Comparison of ENCODE assay signal across 9 cellular contexts in the genomic region with DNA sequence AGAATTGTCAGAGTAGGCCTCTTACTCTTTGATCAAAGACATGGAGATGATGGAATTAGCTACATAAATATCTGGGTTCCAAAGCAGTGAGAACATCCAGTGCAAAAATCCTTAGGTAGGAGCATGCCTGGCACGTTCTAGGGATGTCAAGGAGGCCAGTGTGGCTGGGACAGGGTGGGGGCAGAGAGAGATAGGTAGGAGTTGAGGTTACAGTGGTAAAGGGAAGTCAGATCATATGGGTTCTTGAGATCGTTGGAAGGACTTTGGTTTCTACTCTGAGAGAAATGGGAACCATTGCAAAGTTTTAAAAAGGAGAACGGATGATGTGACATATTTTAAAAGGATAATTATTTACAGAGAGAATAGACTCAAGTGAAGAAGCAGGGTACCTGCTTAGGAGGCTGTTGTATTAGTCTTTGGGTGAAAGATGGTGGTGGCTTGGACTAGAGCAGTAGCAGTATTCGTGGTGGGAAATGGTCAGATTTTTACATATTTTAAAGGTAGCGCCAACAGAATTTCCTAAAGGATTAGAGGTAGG. TPM values are rescaled to one million over a fixed set of nuclear protein-coding genes. Genes with fewer than 3 reads are reported as not detected.
DNase-seq lines count a peak whose midpoint lies in the region; ATAC-seq lines count a peak whose summit lies in the region.
"Had no signal": no experiment of that assay in that cellular context is flagged by ENCODE, and none has a peak within 500 bp of the region (broad histone marks: within the 10 kb centered on the region; RNA-seq: fewer than 3 reads in every experiment).

No MANE protein-coding gene starts in this region.

- H3K4me3 Mint-ChIP-seq in activated CD4-positive, alpha-beta T cell treated with anti-CD3 and anti-CD28 coated beads, Interleukin-2, amount 10 ng/mL, durations not matched to agents 24 days and 14 days: peak overlapping the region; percentile 10
- peak overlapping the region; percentile 3 for H3K4me3 Mint-ChIP-seq in activated T-helper 1 cell treated with anti-CD3 and anti-CD28 coated beads, Interleukin-12 subunit alpha, Interleukin-12 subunit beta, Interleukin-2, Interleukin-4 antibody, amounts not matched to agents 30 ng/mL and 10 ng/mL and 1 ng/mL, durations not matched to agents 14 hours and 24 hours and 36 hours
- H3K4me3 Mint-ChIP-seq in stimulated activated naive CD8-positive, alpha-beta T cell treated with anti-CD3 and anti-CD28 coated beads, Interleukin-15, amount 100 ng/mL, for 72 hours: peak overlapping the region; percentile 4 to 41

- peak overlapping the region; percentile 77 for H3K27ac Mint-ChIP-seq in activated CD4-positive, alpha-beta T cell treated with anti-CD3 and anti-CD28 coated beads, Interleukin-2, amount 10 ng/mL, durations not matched to agents 24 days and 14 days
- H3K27ac Mint-ChIP-seq in activated T-helper 1 cell treated with anti-CD3 and anti-CD28 coated beads, Interleukin-12 subunit alpha, Interleukin-12 subunit beta, Interleukin-2, Interleukin-4 antibody, amounts not matched to agents 30 ng/mL and 10 ng/mL and 1 ng/mL, durations not matched to agents 14 hours and 24 hours and 36 hours: peak overlapping the region; percentile 81
- H3K27ac Mint-ChIP-seq in stimulated activated naive CD8-positive, alpha-beta T cell treated with anti-CD3 and anti-CD28 coated beads, Interleukin-15, amount 100 ng/mL, for 72 hours: peak overlapping the region; percentile 92 to 98

- H3K9me3 Mint-ChIP-seq in activated CD4-positive, alpha-beta T cell treated with anti-CD3 and anti-CD28 coated beads, Interleukin-2, amount 10 ng/mL, durations not matched to agents 24 days and 14 days: peaks cover 4% of the 10 kb centered on the region
- peaks cover 3% of the 10 kb centered on the region for H3K9me3 Mint-ChIP-seq in activated T-helper 1 cell treated with anti-CD3 and anti-CD28 coated beads, Interleukin-12 subunit alpha, Interleukin-12 subunit beta, Interleukin-2, Interleukin-4 antibody, amounts not matched to agents 30 ng/mL and 10 ng/mL and 1 ng/mL, durations not matched to agents 14 hours and 24 hours and 36 hours
- peaks cover 7% of the 10 kb centered on the region in 2 donors for H3K9me3 Mint-ChIP-seq in stimulated activated naive CD8-positive, alpha-beta T cell treated with anti-CD3 and anti-CD28 coated beads, Interleukin-15, amount 100 ng/mL, for 72 hours

- intact Hi-C loops in activated CD4-positive, alpha-beta T cell treated with anti-CD3 and anti-CD28 coated beads, Interleukin-2, amount 10 ng/mL, durations not matched to agents 24 days and 14 days (cut with micrococcal nuclease): loop anchor here (1.0 to 5.0 kb wide), 11 partner anchors 13 to 716 kb away; a partner anchor contains a TSS
- intact Hi-C loops in activated T-helper 1 cell treated with anti-CD3 and anti-CD28 coated beads, Interleukin-12 subunit alpha, Interleukin-12 subunit beta, Interleukin-2, Interleukin-4 antibody, amounts not matched to agents 30 ng/mL and 10 ng/mL and 1 ng/mL, durations not matched to agents 14 hours and 24 hours and 36 hours (cut with micrococcal nuclease): loop anchor here (1.0 to 5.0 kb wide), 14 partner anchors 13 to 1457 kb away; no protein-coding TSS in a partner anchor

- no peaks in the 10 kb centered on the region for H3K36me3 Mint-ChIP-seq in activated CD4-positive, alpha-beta T cell treated with anti-CD3 and anti-CD28 coated beads, Interleukin-2, amount 10 ng/mL, durations not matched to agents 24 days and 14 days (ENCODE audit: low read depth)
- H3K36me3 Mint-ChIP-seq in activated T-helper 1 cell treated with anti-CD3 and anti-CD28 coated beads, Interleukin-12 subunit alpha, Interleukin-12 subunit beta, Interleukin-2, Interleukin-4 antibody, amounts not matched to agents 30 ng/mL and 10 ng/mL and 1 ng/mL, durations not matched to agents 14 hours and 24 hours and 36 hours (ENCODE audit: low read depth): no peaks in the 10 kb centered on the region

- no peak for DNase-seq in activated CD4-positive, alpha-beta T cell treated with anti-CD3 and anti-CD28 coated beads, Interleukin-2, amount 10 ng/mL, durations not matched to agents 24 days and 14 days
- DNase-seq in activated CD4-positive, alpha-beta T cell treated with anti-CD3 and anti-CD28 coated beads, Interleukin-2, amount 50 U/mL, for 48 hours: no peak
- no peak for DNase-seq in activated T-helper 1 cell treated with anti-CD3 and anti-CD28 coated beads, Interleukin-12 subunit alpha, Interleukin-12 subunit beta, Interleukin-2, Interleukin-4 antibody, amounts not matched to agents 30 ng/mL and 10 ng/mL and 1 ng/mL, durations not matched to agents 14 hours and 24 hours and 36 hours (ENCODE audit: low spot score)
- no peak for DNase-seq in stimulated activated naive CD8-positive, alpha-beta T cell treated with anti-CD3 and anti-CD28 coated beads, Interleukin-15, amount 100 ng/mL, for 72 hours
- DNase-seq in NCI-H524 (lab: John Stamatoyannopoulos, UW) (no peak), NCI-H1436 treated with DMSO at 0.1 percent for 48 hours (lab: John Stamatoyannopoulos, UW) (no peak)
- DNase-seq in activated effector memory CD4-positive, alpha-beta T cell treated with anti-CD3 and anti-CD28 coated beads, Interleukin-2, amount 50 U/mL, for 16 hours: no peak
- DNase-seq: activated gamma-delta T cell had no signal

- H3K4me1 Mint-ChIP-seq in activated CD4-positive, alpha-beta T cell treated with anti-CD3 and anti-CD28 coated beads, Interleukin-2, amount 10 ng/mL, durations not matched to agents 24 days and 14 days: peaks cover 22% of the 10 kb centered on the region
- peaks cover 29% of the 10 kb centered on the region for H3K4me1 Mint-ChIP-seq in activated T-helper 1 cell treated with anti-CD3 and anti-CD28 coated beads, Interleukin-12 subunit alpha, Interleukin-12 subunit beta, Interleukin-2, Interleukin-4 antibody, amounts not matched to agents 30 ng/mL and 10 ng/mL and 1 ng/mL, durations not matched to agents 14 hours and 24 hours and 36 hours (ENCODE audit: low read depth)
- H3K4me1 Mint-ChIP-seq in stimulated activated naive CD8-positive, alpha-beta T cell treated with anti-CD3 and anti-CD28 coated beads, Interleukin-15, amount 100 ng/mL, for 72 hours: peaks cover 28% of the 10 kb centered on the region

- peak; percentile 2 for ATAC-seq in HG03097 (IDR thresholded peaks at IDR 0.05; ENCODE audit: low FRiP score, unreplicated experiment)
- ATAC-seq in stimulated activated naive CD8-positive, alpha-beta T cell treated with anti-CD3 and anti-CD28 coated beads, Interleukin-15, amount 100 ng/mL, for 72 hours: peak; percentile 52

- H3K27me3 Mint-ChIP-seq in activated CD4-positive, alpha-beta T cell treated with anti-CD3 and anti-CD28 coated beads, Interleukin-2, amount 10 ng/mL, durations not matched to agents 24 days and 14 days: peaks cover 2% of the 10 kb centered on the region
- no peaks in the 10 kb centered on the region for H3K27me3 Mint-ChIP-seq in activated T-helper 1 cell treated with anti-CD3 and anti-CD28 coated beads, Interleukin-12 subunit alpha, Interleukin-12 subunit beta, Interleukin-2, Interleukin-4 antibody, amounts not matched to agents 30 ng/mL and 10 ng/mL and 1 ng/mL, durations not matched to agents 14 hours and 24 hours and 36 hours (ENCODE audit: insufficient read depth)
- no peaks in the 10 kb centered on the region for H3K27me3 Mint-ChIP-seq in stimulated activated naive CD8-positive, alpha-beta T cell treated with anti-CD3 and anti-CD28 coated beads, Interleukin-15, amount 100 ng/mL, for 72 hours

RNA-seq across cellular contexts. Expression of a gene that starts 47.5 kb away (rescaled TPM):
- total RNA-seq in activated CD4-positive, alpha-beta T cell treated with anti-CD3 and anti-CD28 coated beads, Interleukin-2, amount 10 ng/mL, durations not matched to agents 24 days and 14 days: 19.7 and 22.1 TPM in 2 replicates
- 21.4 and 24.7 TPM in 2 replicates for total RNA-seq in activated T-helper 1 cell treated with anti-CD3 and anti-CD28 coated beads, Interleukin-12 subunit alpha, Interleukin-12 subunit beta, Interleukin-2, Interleukin-4 antibody, amounts not matched to agents 30 ng/mL and 10 ng/mL and 1 ng/mL, durations not matched to agents 14 hours and 24 hours and 36 hours
